8 cellular contexts compared by ENCODE assay signal in genomic region chr4:112099701-112100289, GRCh38. TPM values are rescaled to one million over a fixed set of nuclear protein-coding genes. Genes with fewer than 3 reads are reported as not detected.
A peak's percentile ranks its signal among the peaks of the same experiment; 100 is the strongest.
DNase-seq lines count a peak whose midpoint lies in the region; ATAC-seq and TF ChIP-seq lines count a peak whose summit lies in the region.

No MANE protein-coding gene starts in this region.

- WGBS in thyroid gland, 2 donors, result 8 to 14% methylated on average over 5 of the region's 5 CpGs

- no peak overlapping the region for H3K27ac ChIP-seq in C4-2B
- H3K27ac ChIP-seq in brain microvascular endothelial cell, result no peak overlapping the region
- no peak overlapping the region for H3K27ac ChIP-seq in thyroid gland

- in situ Hi-C loops in brain microvascular endothelial cell (cut with HindIII; ENCODE audit: low pct_ligation_motif_present, low sequenced_read_pairs), result loop anchor here (10.0 kb wide), 1 partner anchor 145 kb away; no protein-coding TSS in a partner anchor

- H3K9me3 ChIP-seq in thyroid gland, result no peaks in the 10 kb centered on the region

- H3K4me3 ChIP-seq in brain microvascular endothelial cell (ENCODE audit: low read depth, low read length) (no peak overlapping the region), thyroid gland (replicated peaks in 1 of 3) (no peak overlapping the region)

- no peaks in the 10 kb centered on the region for H3K4me1 ChIP-seq in thyroid gland

- peak; percentile 75 for TF ChIP-seq CTCF in C4-2B (conservative IDR thresholded peaks at IDR 0.05)
- peak; percentile 27 for TF ChIP-seq CTCF in brain microvascular endothelial cell (IDR thresholded peaks at IDR 0.05; ENCODE audit: low read depth, low read length, missing control alignments)
- peak in 4 of 6 experiments; percentile 35 to 69 (median 61) for TF ChIP-seq CTCF in thyroid gland (IDR thresholded peaks at IDR 0.05)

- ATAC-seq in GM18873 (IDR thresholded peaks at IDR 0.05; ENCODE audit: low FRiP score, unreplicated experiment), result peak; percentile 80
- peak; percentile 62 for ATAC-seq in HG03097 (IDR thresholded peaks at IDR 0.05; ENCODE audit: low FRiP score, unreplicated experiment)

- no peak for TF ChIP-seq POLR2A in thyroid gland (IDR thresholded peaks at IDR 0.05)

- DNase-seq in NCI-H345 (lab: John Stamatoyannopoulos, UW), result peak; percentile 39
- DNase-seq in brain microvascular endothelial cell, result no peak
- peak; percentile 65 for DNase-seq in iris pigment epithelial cell (ENCODE audit: low read depth)
- no peak for DNase-seq in thyroid gland
- DNase-seq in activated gamma-delta T cell (lab: John Stamatoyannopoulos, UW), result no peak

- H3K27me3 ChIP-seq in brain microvascular endothelial cell (replicated peaks), result no peaks in the 10 kb centered on the region
- no peaks in the 10 kb centered on the region for H3K27me3 ChIP-seq in thyroid gland

- intact Hi-C loops in thyroid gland (cut with DNase I), result loop anchor here (5.0 kb wide), 1 partner anchor 133 kb away; the partner anchor contains the start of gene AP1AR

- H3K36me3 ChIP-seq in brain microvascular endothelial cell (replicated peaks) (no peaks in the 10 kb centered on the region), thyroid gland (no peaks in the 10 kb centered on the region)

RNA-seq across cellular contexts. Expression of gene FAM241A, which starts 45.5 kb away (rescaled TPM):
- total RNA-seq in thyroid gland, result 1 to 10 TPM; 3.4 to 9.9 (median 5.8) TPM

Comparison
In these comparisons a context has a peak if more than half of its experiments do, and no peak if none do; other contexts are left out.
1. DNase-seq: peak in NCI-H345 (single experiment) and iris pigment epithelial cell (single experiment); none in brain microvascular endothelial cell (single experiment), thyroid gland (0 of 2) and activated gamma-delta T cell (single experiment).
2. Peak in every context shown above with its lines, with median percentiles within 50 percentile points of each other: CTCF ChIP-seq.